ENCODE assay signal across 9 cellular contexts in the genomic region with DNA sequence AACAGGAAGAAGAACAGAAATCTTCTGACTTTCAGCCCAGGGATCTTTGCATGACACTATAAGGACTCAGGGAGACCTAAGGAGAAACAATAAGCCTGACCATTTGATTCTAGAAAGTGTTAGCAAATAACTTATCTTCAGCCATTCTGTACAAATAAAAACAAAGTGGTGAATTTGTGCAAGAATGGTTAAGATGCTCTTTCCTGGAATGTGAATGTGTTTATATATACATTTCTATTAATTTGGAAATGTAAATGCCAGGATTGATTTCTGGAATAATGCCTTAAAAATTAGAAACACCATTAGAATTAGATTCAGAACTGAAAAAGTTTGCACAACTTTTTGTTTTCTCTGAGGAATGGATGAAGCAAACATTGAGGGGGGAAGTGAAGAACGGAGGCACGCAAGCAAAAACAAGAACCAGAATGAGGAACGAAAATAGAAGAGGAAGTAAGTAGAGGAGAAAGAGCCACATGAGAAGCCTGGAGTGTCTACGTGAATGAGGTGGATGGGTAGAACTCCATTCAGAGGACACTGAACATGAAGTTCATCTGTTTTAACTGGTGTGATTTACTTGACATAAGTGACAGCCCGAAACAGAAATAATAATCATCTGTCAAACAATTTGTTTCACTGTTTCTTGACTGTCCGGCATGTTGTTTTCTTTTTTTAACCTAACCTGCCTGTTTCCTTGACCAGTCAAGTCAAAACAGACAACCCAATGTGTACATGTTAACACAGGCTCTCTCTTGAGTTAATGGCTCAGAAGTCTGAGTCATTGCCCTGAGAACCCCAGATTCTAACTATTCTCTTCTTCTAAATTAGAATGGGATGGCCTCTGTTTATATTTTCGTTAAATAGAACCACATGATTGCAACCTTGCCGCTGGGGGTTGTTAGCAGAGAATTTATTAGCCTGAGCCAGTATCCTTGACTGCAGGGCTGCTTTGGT.
DNase-seq lines count a peak whose midpoint lies in the region; ATAC-seq, FAIRE-seq and TF ChIP-seq lines count a peak whose summit lies in the region.
"Had no signal": no experiment of that assay in that cellular context is flagged by ENCODE, and none has a peak within 500 bp of the region (broad histone marks: within the 10 kb centered on the region; RNA-seq: fewer than 3 reads in every experiment).

No MANE protein-coding gene starts in this region.

- H3K9ac ChIP-seq in kidney (ENCODE audit: low read length in 2 of 2), result no peak overlapping the region

- no peaks in the 10 kb centered on the region for H3K36me3 ChIP-seq in neutrophil
- H3K36me3 ChIP-seq in kidney (ENCODE audit: control insufficient read depth in 1 of 2, insufficient read depth in 2 of 2, low read length in 2 of 2), result no peaks in the 10 kb centered on the region
- H3K36me3 ChIP-seq: SJSA1 had no signal

- intact Hi-C loops in kidney (cut with DNase I), result no loop called here

- H3K4me3 ChIP-seq in neutrophil (ENCODE audit: low read depth in 1 of 2, low read length in 1 of 2) (no peak overlapping the region), kidney (ENCODE audit: low read length in 2 of 2) (no peak overlapping the region)
- H3K4me3 ChIP-seq: SJSA1 had no signal

- H3K4me1 ChIP-seq in neutrophil (ENCODE audit: control insufficient read depth in 1 of 2, insufficient read depth in 1 of 2, low read depth in 1 of 2, low read length in 1 of 2) (peaks cover 19 to 24% of the 10 kb centered on the region in 2 experiments), kidney (ENCODE audit: control insufficient read depth in 1 of 2, insufficient read depth in 1 of 2, low read depth in 1 of 2, low read length in 2 of 2) (no peaks in the 10 kb centered on the region)

- FAIRE-seq in kidney (lab: Jason Lieb, UNC), result no peak

- ATAC-seq in GM18867 (IDR thresholded peaks at IDR 0.05; ENCODE audit: unreplicated experiment) (peak; percentile 83), HG02852 (IDR thresholded peaks at IDR 0.05; ENCODE audit: unreplicated experiment) (peak; percentile 70)

- no peak for TF ChIP-seq CTCF in neutrophil (IDR thresholded peaks at IDR 0.05)
- no peak for TF ChIP-seq CTCF in kidney (IDR thresholded peaks at IDR 0.05; ENCODE audit: borderline replicate concordance, extremely low read depth, insufficient read depth)

- DNase-seq in RPMI7951 (ENCODE audit: low read depth), result peak; percentile 83
- DNase-seq in iPS-NIHi11 (ENCODE audit: low spot score), result no peak
- DNase-seq in kidney, result no peak
- DNase-seq in activated CD4-positive, alpha-beta T cell treated with anti-CD3 and anti-CD28 coated beads, Interleukin-2, amount 50 U/mL, for 48 hours, result no peak
- no peak for DNase-seq in stimulated activated naive CD4-positive, alpha-beta T cell (lab: John Stamatoyannopoulos, UW)

- H3K27me3 ChIP-seq in neutrophil, result no peaks in the 10 kb centered on the region
- H3K27me3 ChIP-seq: SJSA1 had no signal

- H3K27ac ChIP-seq in neutrophil, result peak overlapping the region; percentile 73
- H3K27ac ChIP-seq in kidney (ENCODE audit: low read depth in 2 of 2, low read length in 2 of 2), result no peak overlapping the region
- H3K27ac ChIP-seq: SJSA1 had no signal

- H3K9me3 ChIP-seq in neutrophil (no peaks in the 10 kb centered on the region), kidney (ENCODE audit: control insufficient read depth in 1 of 2, low read length in 2 of 2) (no peaks in the 10 kb centered on the region)
- H3K9me3 ChIP-seq: SJSA1 had no signal
